Comparison of ENCODE assay signal across 8 cellular contexts in genomic region chr1:68497358-68497698, GRCh38. TPM values are rescaled to one million over a fixed set of nuclear protein-coding genes. Genes with fewer than 3 reads are reported as not detected.
DNase-seq lines count a peak whose midpoint lies in the region; ATAC-seq and TF ChIP-seq lines count a peak whose summit lies in the region.

No MANE protein-coding gene starts in this region.

- peaks cover 9% of the 10 kb centered on the region for H3K4me1 Mint-ChIP-seq in activated CD8-positive, alpha-beta T cell treated with anti-CD3 and anti-CD28 coated beads for 36 hours (ENCODE audit: low read depth)

- H3K9me3 ChIP-seq in left lung: no peaks in the 10 kb centered on the region
- H3K9me3 ChIP-seq in upper lobe of left lung: no peaks in the 10 kb centered on the region

- WGBS in upper lobe of left lung, 2 donors: 8 to 16% methylated on average over 3 of the region's 3 CpGs

- CTCF ChIA-PET in activated CD8-positive, alpha-beta T cell treated with anti-CD3 and anti-CD28 coated beads for 36 hours (lab: Charles Lee): interaction anchor here (0.8 kb wide), 1 partner anchor 17 kb away, joined by 3 read pairs; no protein-coding TSS in a partner anchor

- peaks cover 2% of the 10 kb centered on the region for H3K9me3 Mint-ChIP-seq in activated CD8-positive, alpha-beta T cell treated with anti-CD3 and anti-CD28 coated beads for 36 hours

- ATAC-seq in GM18858 (IDR thresholded peaks at IDR 0.05; ENCODE audit: unreplicated experiment) (peak; percentile 9), HG02884 (IDR thresholded peaks at IDR 0.05; ENCODE audit: unreplicated experiment) (peak; percentile 20), left lung (peak; percentile 2), upper lobe of left lung (ENCODE audit: low FRiP score in 2 of 2) (no peak)
- peak; percentile 9 for ATAC-seq in activated CD8-positive, alpha-beta T cell treated with anti-CD3 and anti-CD28 coated beads for 36 hours

- H3K36me3 ChIP-seq in left lung: no peaks in the 10 kb centered on the region
- H3K36me3 ChIP-seq in upper lobe of left lung: no peaks in the 10 kb centered on the region

- peaks cover 4 to 16% of the 10 kb centered on the region in 2 donors for H3K4me1 ChIP-seq in left lung
- peaks cover 9 to 21% (median 12%) of the 10 kb centered on the region in 4 donors for H3K4me1 ChIP-seq in upper lobe of left lung

- H3K27ac Mint-ChIP-seq in activated CD8-positive, alpha-beta T cell treated with anti-CD3 and anti-CD28 coated beads for 36 hours: no peak overlapping the region

- H3K4me3 Mint-ChIP-seq in activated CD8-positive, alpha-beta T cell treated with anti-CD3 and anti-CD28 coated beads for 36 hours: peak overlapping the region; percentile 83

- H3K27ac ChIP-seq in left lung: no peak overlapping the region
- H3K27ac ChIP-seq in upper lobe of left lung: no peak overlapping the region

- no peak for DNase-seq in activated CD8-positive, alpha-beta T cell treated with anti-CD3 and anti-CD28 coated beads for 36 hours
- DNase-seq in left lung (no peak), upper lobe of left lung (no peak), NCI-H1105 (lab: John Stamatoyannopoulos, UW) (no peak), SKM-1 (lab: John Stamatoyannopoulos, UW; ENCODE audit: unreplicated experiment) (no peak)
- no peak for DNase-seq in activated effector memory CD4-positive, alpha-beta T cell treated with Interleukin-2 at 50 U/mL for 16 hours

- H3K4me3 ChIP-seq in left lung: peak overlapping the region; percentile 54 to 80
- peak overlapping the region in 3 of 4 donors; percentile 53 to 81 (median 69) for H3K4me3 ChIP-seq in upper lobe of left lung

- no peak for TF ChIP-seq EP300 in upper lobe of left lung (IDR thresholded peaks at IDR 0.05)

- intact Hi-C loops in activated CD8-positive, alpha-beta T cell treated with anti-CD3 and anti-CD28 coated beads for 36 hours (cut with micrococcal nuclease): no loop called here
- intact Hi-C loops in left lung (cut with DNase I): no loop called here

- H3K27me3 ChIP-seq in left lung: no peaks in the 10 kb centered on the region
- H3K27me3 ChIP-seq in upper lobe of left lung: no peaks in the 10 kb centered on the region

- peaks cover 29% of the 10 kb centered on the region for H3K27me3 Mint-ChIP-seq in activated CD8-positive, alpha-beta T cell treated with anti-CD3 and anti-CD28 coated beads for 36 hours

- TF ChIP-seq CTCF in activated CD8-positive, alpha-beta T cell treated with anti-CD3 and anti-CD28 coated beads for 36 hours (IDR thresholded peaks at IDR 0.05): no peak
- TF ChIP-seq CTCF in left lung (IDR thresholded peaks at IDR 0.05) (no peak), upper lobe of left lung (IDR thresholded peaks at IDR 0.05) (no peak)

- TF ChIP-seq POLR2A in upper lobe of left lung (IDR thresholded peaks at IDR 0.05): no peak

- peaks cover 2% of the 10 kb centered on the region for H3K36me3 Mint-ChIP-seq in activated CD8-positive, alpha-beta T cell treated with anti-CD3 and anti-CD28 coated beads for 36 hours (ENCODE audit: low read depth)

- POLR2A ChIA-PET in activated CD8-positive, alpha-beta T cell treated with anti-CD3 and anti-CD28 coated beads for 36 hours (lab: Charles Lee): interaction anchor here (0.6 kb wide), 1 partner anchor 266 kb away, joined by 4 read pairs; no protein-coding TSS in a partner anchor

RNA-seq across cellular contexts. Expression of gene DEPDC1, which starts 0.4 kb away (rescaled TPM):
- total RNA-seq in activated CD8-positive, alpha-beta T cell treated with anti-CD3 and anti-CD28 coated beads for 36 hours: 10 to 100 TPM; 15.7 to 16.0 TPM
- total RNA-seq in left lung (1 to 10 TPM in 1 of 2 donors, under 1 TPM in 1; 0.81 to 5.2 TPM), upper lobe of left lung (1 to 10 TPM in 2 of 6 donors, under 1 TPM in 3, not detected in 1; 0.14 to 1.6 (median 0.69) TPM)

RNA-seq across cellular contexts. Expression of gene RPE65, which starts 47.6 kb away (rescaled TPM):
- total RNA-seq in activated CD8-positive, alpha-beta T cell treated with anti-CD3 and anti-CD28 coated beads for 36 hours: not detected
- total RNA-seq in left lung (not detected), upper lobe of left lung (not detected)

Comparison
In these comparisons a context has a peak if more than half of its experiments do, and no peak if none do; other contexts are left out.
1. ATAC-seq: peak in GM18858 (single experiment), HG02884 (single experiment), activated CD8-positive, alpha-beta T cell treated with anti-CD3 and anti-CD28 coated beads for 36 hours (single experiment) and left lung (single experiment); none in upper lobe of left lung (0 of 2).